24 cellular contexts compared by ENCODE assay signal in genomic region chr12:123750159-123750656, GRCh38. TPM values are rescaled to one million over a fixed set of nuclear protein-coding genes. Genes with fewer than 3 reads are reported as not detected.
"Had no signal": no experiment of that assay in that cellular context is flagged by ENCODE, and none has a peak within 500 bp of the region (broad histone marks: within the 10 kb centered on the region; RNA-seq: fewer than 3 reads in every experiment).

No MANE protein-coding gene starts in this region.

- H3K4me2 ChIP-seq: KMS-11 had no signal

- H3K9me3 ChIP-seq: SJSA1 had no signal

- ATAC-seq: HepG2 had no signal

- H3K4me1 ChIP-seq: SJSA1 had no signal

- H3K9ac ChIP-seq: KMS-11 had no signal

- H3K4me3 ChIP-seq: SJSA1, SK-N-MC had no signal

- FAIRE-seq: HepG2, RCC 7860 had no signal

- H3K27ac ChIP-seq: KMS-11, SJSA1, SK-N-MC had no signal

- H3K27me3 ChIP-seq: SJSA1 had no signal

- DNase-seq: IMR-90, Kasumi-1, MM.1S, NCI-H1092 treated with DMSO at 0.1 percent for 48 hours, NCI-H1436, NCI-H187, NCI-H2029, NCI-H2081 treated with DMSO at 0.1 percent for 48 hours, NCI-H2171, NCI-H226, NCI-H446, NCI-H510A, NCI-H524 treated with DMSO at 0.1 percent for 48 hours, NCI-H69, NCI-H774, Right ventricle myocardium superior, RPMI8226, SIG-M5 had no signal

RNA-seq across cellular contexts. Expression of gene DNAH10, which starts 11.9 kb away (rescaled TPM):
- total RNA-seq: M059J had no signal
